ENCODE assay signal across 14 cellular contexts in the genomic region with DNA sequence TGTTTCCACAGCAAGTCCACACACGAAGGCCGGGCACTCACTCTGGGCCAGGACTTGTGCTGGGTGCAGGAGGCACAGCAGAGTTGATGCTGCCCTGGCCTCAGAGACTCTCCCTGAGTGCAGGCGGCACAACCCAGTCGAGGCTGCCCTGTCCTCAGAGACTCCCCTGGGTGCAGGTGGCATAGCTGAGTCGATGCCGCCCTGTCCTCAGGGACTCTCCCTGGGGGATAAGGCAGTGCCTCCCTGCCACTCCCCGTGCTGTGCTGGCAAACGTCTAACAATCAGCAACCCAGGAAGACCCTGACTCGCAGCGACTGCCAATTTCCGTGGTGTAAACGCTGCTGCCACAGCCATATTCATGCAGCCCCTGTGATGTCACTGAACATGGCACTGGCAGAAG.
A peak's percentile ranks its signal among the peaks of the same experiment; 100 is the strongest.
DNase-seq lines count a peak whose midpoint lies in the region; ATAC-seq and TF ChIP-seq lines count a peak whose summit lies in the region.
"Had no signal": no experiment of that assay in that cellular context is flagged by ENCODE, and none has a peak within 500 bp of the region (broad histone marks: within the 10 kb centered on the region; RNA-seq: fewer than 3 reads in every experiment).

No MANE protein-coding gene starts in this region.

- H3F3A ChIP-seq in neural progenitor cell (ENCODE audit: low read depth), result peaks cover 3% of the 10 kb centered on the region

- H3K27ac ChIP-seq in RWPE1 (peak overlapping the region; percentile 26; the same call in 1 of the 2 replicates), neural progenitor cell (no peak overlapping the region)
- H3K27ac ChIP-seq: A549 had no signal

- no peaks in the 10 kb centered on the region for H3K27me3 Mint-ChIP-seq in stimulated activated naive CD8-positive, alpha-beta T cell treated with anti-CD3 and anti-CD28 coated beads, Interleukin-15, amount 100 ng/mL, for 72 hours
- H3K27me3 Mint-ChIP-seq in neural progenitor cell (ENCODE audit: insufficient read depth, low read depth) (peaks cover 12% of the 10 kb centered on the region), type B pancreatic cell (no peaks in the 10 kb centered on the region)
- H3K27me3 Mint-ChIP-seq: CD8-positive, alpha-beta memory T cell had no signal

- H3K36me3 Mint-ChIP-seq in neural progenitor cell (no peaks in the 10 kb centered on the region), type B pancreatic cell (no peaks in the 10 kb centered on the region)
- H3K36me3 Mint-ChIP-seq: CD8-positive, alpha-beta memory T cell had no signal

- H4K20me1 ChIP-seq in neural progenitor cell (ENCODE audit: low read depth), result no peaks in the 10 kb centered on the region

- no peak overlapping the region for H3K9ac ChIP-seq in neural progenitor cell

- H3K4me2 ChIP-seq in neural progenitor cell, result no peak overlapping the region
- H3K4me2 ChIP-seq: A549 had no signal

- no peak overlapping the region for H3K27ac Mint-ChIP-seq in stimulated activated naive CD8-positive, alpha-beta T cell treated with anti-CD3 and anti-CD28 coated beads, Interleukin-15, amount 100 ng/mL, for 72 hours
- H3K27ac Mint-ChIP-seq in neural progenitor cell (peak overlapping the region; percentile 7), type B pancreatic cell (no peak overlapping the region)

- no peaks in the 10 kb centered on the region for H3K79me2 ChIP-seq in neural progenitor cell (ENCODE audit: low read depth)

- H3K4me1 ChIP-seq in neural progenitor cell, result no peaks in the 10 kb centered on the region
- H3K4me1 ChIP-seq: A549, BE2C had no signal

- H3K9me3 Mint-ChIP-seq in stimulated activated naive CD8-positive, alpha-beta T cell treated with anti-CD3 and anti-CD28 coated beads, Interleukin-15, amount 100 ng/mL, for 72 hours, result no peaks in the 10 kb centered on the region
- H3K9me3 Mint-ChIP-seq in neural progenitor cell, result no peaks in the 10 kb centered on the region
- no peaks in the 10 kb centered on the region for H3K9me3 Mint-ChIP-seq in type B pancreatic cell
- H3K9me3 Mint-ChIP-seq: CD8-positive, alpha-beta memory T cell had no signal

- no peaks in the 10 kb centered on the region for H3K4me1 Mint-ChIP-seq in stimulated activated naive CD8-positive, alpha-beta T cell treated with anti-CD3 and anti-CD28 coated beads, Interleukin-15, amount 100 ng/mL, for 72 hours
- H3K4me1 Mint-ChIP-seq in neural progenitor cell (peaks cover 12% of the 10 kb centered on the region), type B pancreatic cell (ENCODE audit: unreplicated experiment) (no peaks in the 10 kb centered on the region)
- H3K4me1 Mint-ChIP-seq: CD8-positive, alpha-beta memory T cell had no signal

- no peak overlapping the region for H2AFZ ChIP-seq in neural progenitor cell (replicated peaks)

- ATAC-seq in stimulated activated naive CD8-positive, alpha-beta T cell treated with anti-CD3 and anti-CD28 coated beads, Interleukin-15, amount 100 ng/mL, for 72 hours, result peak; percentile 11
- no peak for ATAC-seq in stimulated activated naive CD8-positive, alpha-beta T cell treated with anti-CD3 and anti-CD28 coated beads, Interleukin-15, Interleukin-2, amounts not matched to agents 100 U/mL and 50 U/mL, for 24 hours
- ATAC-seq: A549, HCT116, HepG2 had no signal

- H3K4me3 ChIP-seq in neural progenitor cell, result no peak overlapping the region
- H3K4me3 ChIP-seq: A549 had no signal

- CTCF ChIA-PET in RWPE1 (lab: Yijun Ruan, JAX), result no interaction called here

- POLR2A ChIA-PET in RWPE1 (lab: Yijun Ruan, JAX; ENCODE audit: low non-redundant PET), result no interaction called here

- DNase-seq in stimulated activated naive CD8-positive, alpha-beta T cell treated with anti-CD3 and anti-CD28 coated beads, Interleukin-15, amount 100 ng/mL, for 72 hours, result no peak
- DNase-seq in stimulated activated naive CD8-positive, alpha-beta T cell treated with anti-CD3 and anti-CD28 coated beads, Interleukin-15, Interleukin-2, amounts not matched to agents 100 U/mL and 50 U/mL, for 24 hours, result no peak
- DNase-seq in RWPE1 (ENCODE audit: low spot score), result no peak
- no peak for DNase-seq in neural progenitor cell (ENCODE audit: low spot score)
- DNase-seq in iPS-NIHi7 (ENCODE audit: extremely low spot score), result no peak
- DNase-seq in type B pancreatic cell (ENCODE audit: extremely low spot score, unreplicated experiment), result no peak
- no peak for DNase-seq in NCI-H748 (lab: John Stamatoyannopoulos, UW; ENCODE audit: unreplicated experiment)
- DNase-seq: BE2C; CD8-positive, alpha-beta memory T cell; DMS53; GF-D8 had no signal

- H3K4me3 Mint-ChIP-seq in stimulated activated naive CD8-positive, alpha-beta T cell treated with anti-CD3 and anti-CD28 coated beads, Interleukin-15, amount 100 ng/mL, for 72 hours, result no peak overlapping the region
- no peak overlapping the region for H3K4me3 Mint-ChIP-seq in neural progenitor cell
- H3K4me3 Mint-ChIP-seq in type B pancreatic cell, result no peak overlapping the region
- H3K4me3 Mint-ChIP-seq: CD8-positive, alpha-beta memory T cell had no signal

- no peak for TF ChIP-seq CTCF in RWPE1 (conservative IDR thresholded peaks at IDR 0.05; ENCODE audit: low read depth)
- TF ChIP-seq CTCF in neural progenitor cell (IDR thresholded peaks at IDR 0.05), result no peak
- TF ChIP-seq CTCF in type B pancreatic cell (conservative IDR thresholded peaks at IDR 0.05), result no peak

- no peaks in the 10 kb centered on the region for H3K9me3 ChIP-seq in neural progenitor cell (ENCODE audit: low read depth)
- H3K9me3 ChIP-seq: A549 had no signal

- no peaks in the 10 kb centered on the region for H3K27me3 ChIP-seq in neural progenitor cell
- H3K27me3 ChIP-seq: BE2C had no signal

- no peaks in the 10 kb centered on the region for H3K36me3 ChIP-seq in neural progenitor cell
- H3K36me3 ChIP-seq: BE2C had no signal
